1 cellular context compared by ENCODE assay signal in genomic region chr16:67943256-67943618, GRCh38.
TF ChIP-seq lines count a peak whose summit lies in the region.

No MANE protein-coding gene starts in this region.

TF ChIP-seq in HepG2, 621 proteins besides CTCF, POLR2A, EP300 and RAD21 (continued from another document and continues in another):
- TF ChIP-seq IRF9 (CRISPR knock-in tag; IDR thresholded peaks at IDR 0.05; ENCODE audit: borderline replicate concordance) = no peak
- no peak for TF ChIP-seq NFAT5 (CRISPR knock-in tag; IDR thresholded peaks at IDR 0.05)
- peak; percentile 39; the same call in 1 of the 2 replicates for TF ChIP-seq ZNF629 (CRISPR knock-in tag; conservative IDR thresholded peaks at IDR 0.05)
- no peak for TF ChIP-seq NONO (IDR thresholded peaks at IDR 0.05)
- TF ChIP-seq NONO (CRISPR knock-in tag; conservative IDR thresholded peaks at IDR 0.05) = peak; percentile 79
- no peak for TF ChIP-seq AKNA (CRISPR knock-in tag; IDR thresholded peaks at IDR 0.05; ENCODE audit: borderline replicate concordance)
- TF ChIP-seq SIX4 (CRISPR knock-in tag; IDR thresholded peaks at IDR 0.05) = no peak; the same call in 1 of the 2 replicates
- peak; percentile 95 for TF ChIP-seq ZNF746 (CRISPR knock-in tag; IDR thresholded peaks at IDR 0.05)
- no peak for TF ChIP-seq SMAD9 (CRISPR knock-in tag; IDR thresholded peaks at IDR 0.05)
- TF ChIP-seq TERF1 (CRISPR knock-in tag; IDR thresholded peaks at IDR 0.05) = no peak
- TF ChIP-seq RORA (CRISPR knock-in tag; IDR thresholded peaks at IDR 0.05) = no peak
- 0 out of 2 replicates have a peak, but pooled peaks have one; percentile 13 for TF ChIP-seq NR0B2 (CRISPR knock-in tag; IDR thresholded peaks at IDR 0.05)
- TF ChIP-seq JDP2 (CRISPR knock-in tag; IDR thresholded peaks at IDR 0.05; ENCODE audit: borderline replicate concordance) = no peak
- no peak for TF ChIP-seq JARID2 (CRISPR knock-in tag; IDR thresholded peaks at IDR 0.05; ENCODE audit: insufficient replicate concordance)
- peak; percentile 89 for TF ChIP-seq NR2C2 (CRISPR knock-in tag; IDR thresholded peaks at IDR 0.05; ENCODE audit: borderline replicate concordance)
- TF ChIP-seq SRSF4 (IDR thresholded peaks at IDR 0.05; ENCODE audit: low read depth, low read length, poor library complexity, severe bottlenecking) = no peak
- TF ChIP-seq ZFP36L2 (CRISPR knock-in tag; IDR thresholded peaks at IDR 0.05) = no peak
- TF ChIP-seq ZNF75D (CRISPR knock-in tag; IDR thresholded peaks at IDR 0.05; ENCODE audit: borderline replicate concordance) = no peak
- no peak for TF ChIP-seq ZNF598 (CRISPR knock-in tag; IDR thresholded peaks at IDR 0.05; ENCODE audit: borderline replicate concordance)
- TF ChIP-seq ZNF354B (CRISPR knock-in tag; IDR thresholded peaks at IDR 0.05) = no peak
- TF ChIP-seq MTF2 (CRISPR knock-in tag; IDR thresholded peaks at IDR 0.05; ENCODE audit: borderline replicate concordance) = no peak
- no peak for TF ChIP-seq SNAPC2 (CRISPR knock-in tag; IDR thresholded peaks at IDR 0.05)
- TF ChIP-seq GTF2F1 (IDR thresholded peaks at IDR 0.05; ENCODE audit: low read length) = no peak
- TF ChIP-seq TBP (CRISPR knock-in tag; IDR thresholded peaks at IDR 0.05) = no peak
- no peak for TF ChIP-seq CEBPZ (IDR thresholded peaks at IDR 0.05; ENCODE audit: low read length)
- TF ChIP-seq ZNF839 (CRISPR knock-in tag; IDR thresholded peaks at IDR 0.05; ENCODE audit: borderline replicate concordance) = no peak
- peak; percentile 78 for TF ChIP-seq REPIN1 (CRISPR knock-in tag; IDR thresholded peaks at IDR 0.05; ENCODE audit: borderline replicate concordance, low read depth)
- TF ChIP-seq ZNF703 (CRISPR knock-in tag; IDR thresholded peaks at IDR 0.05; ENCODE audit: borderline replicate concordance) = no peak
- TF ChIP-seq TEAD3 (CRISPR knock-in tag; optimal IDR thresholded peaks at IDR 0.05; ENCODE audit: borderline replicate concordance) = no peak
- no peak for TF ChIP-seq ZFP62 (CRISPR knock-in tag; IDR thresholded peaks at IDR 0.05)
- peak; percentile 55; the same call in 1 of the 2 replicates for TF ChIP-seq RERE (CRISPR knock-in tag; IDR thresholded peaks at IDR 0.05; ENCODE audit: low read depth)
- 0 out of 2 replicates have a peak, but pooled peaks have one; percentile 46 for TF ChIP-seq ZNF331 (CRISPR knock-in tag; IDR thresholded peaks at IDR 0.05)
- no peak for TF ChIP-seq SCMH1 (CRISPR knock-in tag; IDR thresholded peaks at IDR 0.05; ENCODE audit: borderline replicate concordance)
- no peak for TF ChIP-seq SOX13 (IDR thresholded peaks at IDR 0.05)
- peak in 1 of 2 experiments; percentile 61; a peak in 2 of 4 replicates for TF ChIP-seq SOX13 (CRISPR knock-in tag; conservative IDR thresholded peaks at IDR 0.05 in 1 of 2, IDR thresholded peaks at IDR 0.05 in 1 of 2)
- no peak for TF ChIP-seq SRF (IDR thresholded peaks at IDR 0.05; ENCODE audit: low read depth, low read length)
- no peak for TF ChIP-seq SALL2 (CRISPR knock-in tag; IDR thresholded peaks at IDR 0.05)
- no peak for TF ChIP-seq ZBTB8A (CRISPR knock-in tag; IDR thresholded peaks at IDR 0.05; ENCODE audit: borderline replicate concordance, low read depth)
